ENCODE assay signal across 8 cellular contexts in the genomic region with DNA sequence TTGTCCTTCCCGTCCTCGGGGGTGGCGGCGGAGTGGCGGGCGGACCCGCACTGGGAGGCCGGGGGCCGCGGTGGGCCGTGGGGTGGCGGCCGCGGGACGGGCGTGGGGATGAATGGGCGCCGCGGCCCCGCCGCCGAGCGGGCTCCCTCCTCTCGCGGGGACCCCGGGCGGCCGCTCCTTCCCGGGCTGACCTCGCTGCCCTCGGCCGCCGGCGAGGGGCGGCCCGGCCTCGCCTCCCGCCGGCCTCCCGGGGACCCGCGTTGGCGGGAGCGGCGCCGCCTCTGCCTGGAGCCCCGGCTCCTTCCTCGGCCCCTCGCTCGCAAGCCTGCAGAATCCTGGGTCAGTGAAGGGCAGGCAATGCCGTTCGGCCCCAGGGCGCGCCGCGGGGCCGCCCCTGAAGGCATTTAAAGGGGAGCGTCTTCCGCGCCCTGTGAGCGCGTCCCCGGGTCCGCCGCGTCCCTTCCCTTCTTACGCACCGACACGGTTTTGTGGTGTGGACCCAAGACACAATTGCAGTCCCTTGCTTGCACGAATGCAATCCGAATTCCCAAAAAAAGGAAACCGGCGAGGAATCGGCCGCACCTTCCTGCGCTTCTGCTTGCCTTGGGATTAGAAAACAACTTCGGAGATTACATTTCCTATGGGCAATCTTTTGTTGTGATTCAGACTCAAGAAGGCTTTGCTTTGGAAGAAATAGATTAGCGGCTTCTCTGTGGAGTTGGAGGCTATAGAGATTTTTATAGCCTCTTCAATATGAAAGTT. TPM values are rescaled to one million over a fixed set of nuclear protein-coding genes. Genes with fewer than 3 reads are reported as not detected.
DNase-seq lines count a peak whose midpoint lies in the region; ATAC-seq and TF ChIP-seq lines count a peak whose summit lies in the region.

No MANE protein-coding gene starts in this region.

- POLR2A ChIA-PET in A673 (lab: Charles Lee; ENCODE audit: low non-redundant PET) = no interaction called here

- dilution Hi-C loops in mammary epithelial cell (cut with HindIII; ENCODE audit: low sequenced_read_pairs) = no loop called here

- BruUV-seq in A673 (replicated peaks; lab: Mats Ljungman, UMichigan) (no TSS peak), mammary epithelial cell (replicated peaks; lab: Mats Ljungman, UMichigan) (no TSS peak)

- ATAC-seq in HG03432 (IDR thresholded peaks at IDR 0.05; ENCODE audit: unreplicated experiment) (no peak), GM18511 (IDR thresholded peaks at IDR 0.05; ENCODE audit: unreplicated experiment) (no peak)

- H4K20me1 ChIP-seq in mammary epithelial cell (ENCODE audit: insufficient read depth, low read length) = no peaks in the 10 kb centered on the region

- H3K27ac ChIP-seq in A673 (ENCODE audit: low read depth, low read length, poor library complexity, severe bottlenecking) = peak overlapping the region; percentile 88
- H3K27ac ChIP-seq in SK-N-MC = 0 out of 2 replicates have a peak overlapping the region, but pooled peaks have one; percentile 85
- peak overlapping the region; percentile 91 for H3K27ac ChIP-seq in mammary epithelial cell (ENCODE audit: insufficient read depth, low read depth, low read length)
- peak overlapping the region; percentile 54 to 93 (median 80) for H3K27ac ChIP-seq in skin epidermis

- H3K27me3 ChIP-seq in A673 (replicated peaks; ENCODE audit: insufficient read depth, low read depth, low read length, poor library complexity) = no peaks in the 10 kb centered on the region
- no peaks in the 10 kb centered on the region for H3K27me3 ChIP-seq in mammary epithelial cell (ENCODE audit: insufficient read depth, low read length)

- H3K79me2 ChIP-seq in mammary epithelial cell (ENCODE audit: insufficient read depth, low read length) = peaks cover 82% of the 10 kb centered on the region

- no peaks in the 10 kb centered on the region for H3K36me3 ChIP-seq in A673 (ENCODE audit: insufficient read depth, low read length, poor library complexity, severe bottlenecking)
- no peaks in the 10 kb centered on the region; the same call in 1 of the 2 replicates for H3K36me3 ChIP-seq in SK-N-MC (ENCODE audit: insufficient read depth, low read length)
- H3K36me3 ChIP-seq in mammary epithelial cell (ENCODE audit: insufficient read depth, low read length) = no peaks in the 10 kb centered on the region

- CTCF ChIA-PET in A673 (lab: Charles Lee) = no interaction called here
- CTCF ChIA-PET in mammary epithelial cell (lab: Charles Lee; ENCODE audit: low non-redundant PET) = no interaction called here

- H3K9ac ChIP-seq in SK-N-MC (ENCODE audit: insufficient read length) (peak overlapping the region; percentile 76), mammary epithelial cell (ENCODE audit: insufficient read depth, low read length) (peak overlapping the region; percentile 72)

- peak; percentile 40 for DNase-seq in A673 (ENCODE audit: low spot score)
- peak; percentile 4 for DNase-seq in GM19238 (ENCODE audit: insufficient read length, low spot score)
- DNase-seq in SK-N-MC (ENCODE audit: low read depth, low spot score) = no peak
- peak; percentile 19 for DNase-seq in mammary epithelial cell
- DNase-seq in iPS-NIHi11 (ENCODE audit: low spot score) = peak; percentile 49

- intact Hi-C loops in A673 (cut with micrococcal nuclease; ENCODE audit: unreplicated experiment) (loop anchor here (2.0 to 10.0 kb wide), 2 partner anchors 142 to 252 kb away; no protein-coding TSS in a partner anchor), mammary epithelial cell (cut with micrococcal nuclease) (loop anchor here (1.0 to 5.0 kb wide), 6 partner anchors 12 to 251 kb away; no protein-coding TSS in a partner anchor)

- in situ Hi-C loops in mammary epithelial cell (cut with MboI; ENCODE audit: low sequenced_read_pairs in 2 of 2) = loop anchor here in 1 of 2 donors (25.0 kb wide), 1 partner anchor 244 kb away; no protein-coding TSS in a partner anchor

- WGBS in mammary epithelial cell (ENCODE audit: low coverage, missing lambda C conversion rate) = 1% methylated on average over 21 of the region's 78 CpGs

- H3K9me3 ChIP-seq in A673 (ENCODE audit: low read depth, low read length, poor library complexity, severe bottlenecking) = no peaks in the 10 kb centered on the region
- no peaks in the 10 kb centered on the region for H3K9me3 ChIP-seq in SK-N-MC (ENCODE audit: low read depth, low read length)
- H3K9me3 ChIP-seq in mammary epithelial cell (replicated peaks; ENCODE audit: insufficient read depth, low read length) = no peaks in the 10 kb centered on the region

- H2AFZ ChIP-seq in mammary epithelial cell (ENCODE audit: low read depth, low read length) = peak overlapping the region; percentile 65

- peak overlapping the region; percentile 90 for H3K4me2 ChIP-seq in mammary epithelial cell (ENCODE audit: insufficient read depth, low read depth, low read length)

- TF ChIP-seq CTCF in A673 (conservative IDR thresholded peaks at IDR 0.05; ENCODE audit: low read depth, low read length) (no peak), mammary epithelial cell (conservative IDR thresholded peaks at IDR 0.05 in 1 of 2, IDR thresholded peaks at IDR 0.05 in 1 of 2; ENCODE audit: extremely low read depth in 1 of 2, insufficient read depth in 1 of 2, low read depth in 1 of 2, low read length in 2 of 2) (no peak)

- H3K4me1 ChIP-seq in A673 (ENCODE audit: insufficient read depth, low read length, poor library complexity, severe bottlenecking) (peaks cover 21% of the 10 kb centered on the region), mammary epithelial cell (ENCODE audit: insufficient read depth, low read length) (peaks cover 8% of the 10 kb centered on the region)

- H3K4me3 ChIP-seq in A673 (ENCODE audit: low read depth, low read length, poor library complexity, severe bottlenecking) (peak overlapping the region; percentile 82), SK-N-MC (peak overlapping the region; percentile 88), mammary epithelial cell (replicated peaks in 1 of 3; ENCODE audit: insufficient read depth in 1 of 3, low read depth in 2 of 3, low read length in 3 of 3) (peak overlapping the region; percentile 82 to 88 (median 83)), skin epidermis (peak overlapping the region; percentile 58 to 99 (median 92))

RNA-seq across cellular contexts. Expression of a gene that starts 0.8 kb away (rescaled TPM):
- total RNA-seq in A673 (2021) = 54.2 and 57.2 TPM in 2 replicates
- 10 to 100 TPM; 18.7 to 34.0 TPM for total RNA-seq in mammary epithelial cell
- 37.3 TPM for polyA plus RNA-seq in mammary epithelial cell
- 32.1 TPM for polyA minus RNA-seq in mammary epithelial cell

RNA-seq across cellular contexts. Expression of a gene that starts 1.5 kb away (rescaled TPM):
- total RNA-seq in A673 (2021) (46.6 and 55.7 TPM in 2 replicates), mammary epithelial cell (10 to 100 TPM; 21.0 to 21.4 TPM)
- 21.5 TPM for polyA plus RNA-seq in mammary epithelial cell
- polyA minus RNA-seq in mammary epithelial cell = 8.9 TPM

RNA-seq across cellular contexts. Expression of a gene that starts 54.6 kb away (rescaled TPM):
- 42.6 and 48.5 TPM in 2 replicates for total RNA-seq in A673 (2021)
- 10 to 100 TPM in 1 of 2 donors, 1 to 10 TPM in 1; 8.0 to 22.9 TPM for total RNA-seq in mammary epithelial cell
- 25.7 TPM for polyA plus RNA-seq in mammary epithelial cell
- 37.2 TPM for polyA minus RNA-seq in mammary epithelial cell
